ENCODE assay signal across 23 cellular contexts in the genomic region with DNA sequence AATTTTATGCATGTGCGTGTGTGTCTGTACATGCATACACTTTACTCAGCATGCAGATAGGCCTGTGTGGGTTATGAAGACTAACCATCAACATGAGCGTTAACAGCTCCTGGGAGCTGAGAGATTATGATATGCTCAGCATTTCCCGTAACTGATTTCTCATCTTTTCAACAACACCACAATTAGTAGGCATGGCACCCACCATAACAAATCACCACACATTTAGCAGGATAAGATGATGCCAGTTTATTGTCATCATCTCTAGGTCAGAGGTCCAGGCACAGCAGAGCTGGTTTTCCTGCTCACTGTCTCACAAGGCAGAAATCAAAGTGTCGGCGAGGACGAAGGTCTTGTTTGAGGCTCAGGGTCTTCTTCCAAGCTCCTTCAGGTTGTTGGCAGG.
"Had no signal": no experiment of that assay in that cellular context is flagged by ENCODE, and none has a peak within 500 bp of the region (broad histone marks: within the 10 kb centered on the region; RNA-seq: fewer than 3 reads in every experiment).

No MANE protein-coding gene starts in this region.

- DNase-seq: colonic mucosa; cortex of kidney; dermis blood vessel endothelial cell; dorsolateral prefrontal cortex; effector CD4-positive, alpha-beta T cell; effector CD8-positive, alpha-beta T cell; effector memory CD4-positive, alpha-beta T cell; effector memory CD8-positive, alpha-beta T cell; erythroblast; esophagus squamous epithelium; foreskin fibroblast; foreskin keratinocyte; foreskin melanocyte; gastrocnemius medialis; glutamatergic neuron; head of caudate nucleus; heart left ventricle; heart right ventricle had no signal

- H3K4me1 ChIP-seq: colonic mucosa, foreskin keratinocyte had no signal

- H3K27ac ChIP-seq: colonic mucosa, coronary artery, epithelial cell of prostate, esophagus muscularis mucosa, esophagus squamous epithelium, foreskin keratinocyte, gastrocnemius medialis, gastroesophageal sphincter, heart left ventricle, heart right ventricle had no signal

- ATAC-seq: effector memory CD8-positive, alpha-beta T cell; esophagus mucosa; foreskin keratinocyte; gastrocnemius medialis; gastroesophageal sphincter; heart left ventricle had no signal

- H3K36me3 ChIP-seq: colonic mucosa, esophagus muscularis mucosa, esophagus squamous epithelium, gastrocnemius medialis, gastroesophageal sphincter, heart left ventricle, heart right ventricle had no signal

- H3K27me3 ChIP-seq: colonic mucosa, dorsolateral prefrontal cortex, esophagus muscularis mucosa, esophagus squamous epithelium, foreskin keratinocyte, gastrocnemius medialis, gastroesophageal sphincter, heart left ventricle, heart right ventricle had no signal

- H3K4me3 ChIP-seq: colonic mucosa, coronary artery, dorsolateral prefrontal cortex, esophagus muscularis mucosa, esophagus squamous epithelium, gastrocnemius medialis, gastroesophageal sphincter, heart left ventricle, heart right ventricle had no signal

- H3K9me3 ChIP-seq: colonic mucosa, esophagus muscularis mucosa, esophagus squamous epithelium, gastrocnemius medialis, gastroesophageal sphincter, heart left ventricle, heart right ventricle had no signal
